Comparison of ENCODE assay signal across 17 cellular contexts in the genomic region with DNA sequence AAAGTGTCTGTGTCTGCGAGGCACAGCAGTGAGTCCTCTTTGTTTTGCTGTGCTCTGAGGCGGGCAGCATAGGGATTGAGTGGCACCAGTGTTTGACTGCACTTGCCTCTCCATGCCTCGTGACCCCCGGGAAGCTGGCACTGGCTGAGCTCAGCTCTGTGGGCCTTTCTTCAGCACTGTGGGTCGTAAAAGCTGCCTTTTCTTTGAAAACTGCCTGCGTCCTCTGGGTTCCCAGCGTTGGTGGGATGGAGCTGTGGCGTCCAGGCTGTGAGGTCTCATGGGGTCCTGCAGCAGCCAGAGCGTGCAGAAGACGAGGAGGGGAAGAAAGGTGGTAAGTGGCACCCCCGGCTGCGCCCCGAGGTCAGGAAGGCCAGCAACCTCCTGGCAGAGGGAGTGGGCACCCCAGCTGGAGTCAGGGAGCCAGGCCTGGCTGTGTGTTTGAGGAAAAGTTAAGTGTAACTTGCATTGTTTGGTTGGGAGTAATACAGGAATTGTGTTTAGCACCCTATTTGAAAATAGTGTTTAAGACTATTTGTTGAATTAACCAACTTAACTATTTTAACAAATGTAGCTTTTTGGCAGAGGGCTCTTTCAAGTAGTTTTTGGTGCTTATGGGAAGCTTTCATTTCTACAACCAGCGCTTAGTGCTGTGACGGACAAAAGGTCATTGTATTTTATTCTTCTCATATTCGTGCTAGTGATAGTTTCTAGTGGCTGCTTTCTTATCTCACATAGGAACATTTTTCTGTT.
DNase-seq lines count a peak whose midpoint lies in the region; ATAC-seq and TF ChIP-seq lines count a peak whose summit lies in the region.
"Had no signal": no experiment of that assay in that cellular context is flagged by ENCODE, and none has a peak within 500 bp of the region (broad histone marks: within the 10 kb centered on the region; RNA-seq: fewer than 3 reads in every experiment).

No MANE protein-coding gene starts in this region.

- H3K4me3 Mint-ChIP-seq in brain = peak overlapping the region in 4 of 5 experiments; percentile 21 to 86 (median 74)
- H3K4me3 Mint-ChIP-seq: activated CD4-positive, alpha-beta memory T cell treated with anti-CD3 and anti-CD28 coated beads, Interleukin-2, amount 10 ng/mL, durations not matched to agents 7 days and 5 days; activated T-helper 17 cell treated with anti-CD3 and anti-CD28 coated beads, Interleukin-2, amount 50 U/mL, for 72 hours had no signal

- H3K4me3 ChIP-seq in gastrocnemius medialis = no peak overlapping the region
- H3K4me3 ChIP-seq: HAP-1 had no signal

- in situ Hi-C loops in gastrocnemius medialis (cut with MboI; ENCODE audit: low sequenced_read_pairs in 4 of 4) = loop anchor here in 2 of 4 donors (25.0 kb wide), 1 partner anchor 329 kb away; the partner anchor contains the start of gene ANKRD10 (in 2 of the 2)

- H3K27me3 Mint-ChIP-seq in brain = no peaks in the 10 kb centered on the region
- H3K27me3 Mint-ChIP-seq: activated CD4-positive, alpha-beta memory T cell treated with anti-CD3 and anti-CD28 coated beads, Interleukin-2, amount 10 ng/mL, durations not matched to agents 7 days and 5 days; activated T-helper 17 cell treated with anti-CD3 and anti-CD28 coated beads, Interleukin-2, amount 50 U/mL, for 72 hours had no signal

- H3K36me3 ChIP-seq in gastrocnemius medialis = peaks cover 0 to 23% of the 10 kb centered on the region in 2 donors

- intact Hi-C loops in gastrocnemius medialis (cut with DNase I; ENCODE audit: low total_unique reads) = loop anchor here (10.0 kb wide), 1 partner anchor 326 kb away; the partner anchor contains the start of gene ANKRD10

- H3K4me1 ChIP-seq in gastrocnemius medialis (peaks cover 31 to 37% of the 10 kb centered on the region in 2 donors), foreskin keratinocyte (no peaks in the 10 kb centered on the region)
- H3K4me1 ChIP-seq: BE2C, HAP-1 had no signal

- peak overlapping the region; percentile 42 to 63 (median 54) for H3K27ac ChIP-seq in gastrocnemius medialis
- H3K27ac ChIP-seq in foreskin keratinocyte = no peak overlapping the region

- H3K4me1 Mint-ChIP-seq in brain = peaks cover 36% of the 10 kb centered on the region

- H3K9me3 ChIP-seq in gastrocnemius medialis = no peaks in the 10 kb centered on the region
- H3K9me3 ChIP-seq: BE2C, HAP-1 had no signal

- H3K27me3 ChIP-seq in gastrocnemius medialis = no peaks in the 10 kb centered on the region
- no peaks in the 10 kb centered on the region for H3K27me3 ChIP-seq in foreskin keratinocyte
- H3K27me3 ChIP-seq: BE2C had no signal

- H3K36me3 Mint-ChIP-seq in brain = peaks cover 83% of the 10 kb centered on the region

- DNase-seq in NCI-H1092 (lab: John Stamatoyannopoulos, UW) (peak; percentile 78), islet precursor cell (peak; percentile 34), gastrocnemius medialis (no peak), foreskin keratinocyte (no peak), UCSD-AML1 (lab: John Stamatoyannopoulos, UW; ENCODE audit: unreplicated experiment) (no peak)
- DNase-seq: activated CD4-positive, alpha-beta memory T cell treated with anti-CD3 and anti-CD28 coated beads, Interleukin-2, amount 10 ng/mL, durations not matched to agents 7 days and 5 days; BE2C; mesendoderm; MV-4-11; OCI-M1; stimulated activated naive CD4-positive, alpha-beta T cell had no signal

- TF ChIP-seq CTCF in brain (conservative IDR thresholded peaks at IDR 0.05) (no peak), gastrocnemius medialis (IDR thresholded peaks at IDR 0.05 in 4 of 5, conservative IDR thresholded peaks at IDR 0.05 in 1 of 5) (no peak), foreskin keratinocyte (conservative IDR thresholded peaks at IDR 0.05) (no peak)

- peak overlapping the region; percentile 2 to 85 (median 80) for H3K27ac Mint-ChIP-seq in brain
- H3K27ac Mint-ChIP-seq: activated CD4-positive, alpha-beta memory T cell treated with anti-CD3 and anti-CD28 coated beads, Interleukin-2, amount 10 ng/mL, durations not matched to agents 7 days and 5 days; activated T-helper 17 cell treated with anti-CD3 and anti-CD28 coated beads, Interleukin-2, amount 50 U/mL, for 72 hours had no signal

- H3K9me3 Mint-ChIP-seq in brain = peaks cover 0 to 3% (median 0%) of the 10 kb centered on the region in 5 experiments
- H3K9me3 Mint-ChIP-seq: activated CD4-positive, alpha-beta memory T cell treated with anti-CD3 and anti-CD28 coated beads, Interleukin-2, amount 10 ng/mL, durations not matched to agents 7 days and 5 days; activated T-helper 17 cell treated with anti-CD3 and anti-CD28 coated beads, Interleukin-2, amount 50 U/mL, for 72 hours had no signal

- no peak for TF ChIP-seq POLR2A in gastrocnemius medialis (IDR thresholded peaks at IDR 0.05)

- ATAC-seq in gastrocnemius medialis (peak; percentile 48 to 49), foreskin keratinocyte (no peak), GM19463 (IDR thresholded peaks at IDR 0.05; ENCODE audit: unreplicated experiment) (no peak), GM21360 (IDR thresholded peaks at IDR 0.05; ENCODE audit: unreplicated experiment) (no peak)
- ATAC-seq: activated T-helper 17 cell treated with anti-CD3 and anti-CD28 coated beads, Interleukin-2, amount 50 U/mL, for 72 hours; SK-N-SH treated with all-trans-retinoic acid at 6 μM for 48 hours had no signal

Comparison
In these comparisons a context has a peak if more than half of its experiments do, and no peak if none do; other contexts are left out.
1. DNase-seq: peak in NCI-H1092 (single experiment) and islet precursor cell (single experiment); none in gastrocnemius medialis (0 of 2), foreskin keratinocyte (0 of 2) and UCSD-AML1 (single experiment).
2. ATAC-seq: peak in gastrocnemius medialis (2 of 2); none in foreskin keratinocyte (single experiment), GM19463 (single experiment) and GM21360 (single experiment).